Comparison of ENCODE assay signal across 9 cellular contexts in genomic region chr18:813405-814071, GRCh38. TPM values are rescaled to one million over a fixed set of nuclear protein-coding genes. Genes with fewer than 3 reads are reported as not detected.
DNase-seq lines count a peak whose midpoint lies in the region; ATAC-seq and TF ChIP-seq lines count a peak whose summit lies in the region.
"Had no signal": no experiment of that assay in that cellular context is flagged by ENCODE, and none has a peak within 500 bp of the region (broad histone marks: within the 10 kb centered on the region; RNA-seq: fewer than 3 reads in every experiment).

No MANE protein-coding gene starts in this region.

- no peaks in the 10 kb centered on the region for H3K9me3 Mint-ChIP-seq in GM23338

- ATAC-seq in GM23338 (no peak), gastrocnemius medialis (no peak), HG02884 (IDR thresholded peaks at IDR 0.05; ENCODE audit: unreplicated experiment) (no peak), HG03521 (IDR thresholded peaks at IDR 0.05; ENCODE audit: unreplicated experiment) (no peak)

- peak overlapping the region; percentile 99; the same call in 1 of the 2 replicates for H3K27ac ChIP-seq in GM23338 (ENCODE audit: low read depth)
- H3K27ac ChIP-seq in SK-N-MC: peak overlapping the region; percentile 92; the same call in 1 of the 2 replicates
- H3K27ac ChIP-seq in gastrocnemius medialis: peak overlapping the region; percentile 93 to 96 (median 94)
- H3K27ac ChIP-seq in caudate nucleus (ENCODE audit: low read depth, low read length): no peak overlapping the region

- peak overlapping the region; percentile 98 for H3K4me3 Mint-ChIP-seq in GM23338

- H4K20me1 ChIP-seq in GM23338 (replicated peaks; ENCODE audit: insufficient read depth): peaks cover 5% of the 10 kb centered on the region; the same call in 1 of the 2 replicates

- TF ChIP-seq CTCF in GM23338 (conservative IDR thresholded peaks at IDR 0.05; ENCODE audit: low read depth in 2 of 2) (no peak), epithelial cell of esophagus (IDR thresholded peaks at IDR 0.05; ENCODE audit: insufficient read depth, low read depth, low read length, missing control alignments) (no peak), gastrocnemius medialis (IDR thresholded peaks at IDR 0.05 in 4 of 5, conservative IDR thresholded peaks at IDR 0.05 in 1 of 5) (no peak)

- no peak for TF ChIP-seq POLR2A in gastrocnemius medialis (IDR thresholded peaks at IDR 0.05)

- peaks cover 32% of the 10 kb centered on the region for H3K4me1 Mint-ChIP-seq in GM23338

- H3K36me3 ChIP-seq in GM23338 (ENCODE audit: insufficient read depth) (no peaks in the 10 kb centered on the region), SK-N-MC (ENCODE audit: insufficient read depth, low read length) (no peaks in the 10 kb centered on the region), gastrocnemius medialis (no peaks in the 10 kb centered on the region)

- peaks cover 6% of the 10 kb centered on the region; the same call in 1 of the 2 replicates for H3F3A ChIP-seq in GM23338 (replicated peaks; ENCODE audit: low read depth)

- H3K4me1 ChIP-seq in GM23338 (ENCODE audit: insufficient read depth) (peaks cover 17% of the 10 kb centered on the region; the same call in 1 of the 2 replicates), gastrocnemius medialis (peaks cover 23 to 31% of the 10 kb centered on the region in 2 donors)

- H3K36me3 Mint-ChIP-seq in GM23338 (ENCODE audit: low read depth): no peaks in the 10 kb centered on the region; the same call in 2 of the 3 replicates

- peak overlapping the region; percentile 99 for H3K27ac Mint-ChIP-seq in GM23338

- H2AFZ ChIP-seq in GM23338: peak overlapping the region; percentile 75; the same call in 1 of the 2 replicates

- intact Hi-C loops in gastrocnemius medialis (cut with DNase I; ENCODE audit: low total_unique reads): loop anchor here (5.0 to 10.0 kb wide), 3 partner anchors 101 to 1841 kb away; partner anchors contain the start of genes ENOSF1, SMCHD1 and THOC1

- no peaks in the 10 kb centered on the region for H3K9me2 ChIP-seq in GM23338 (ENCODE audit: insufficient read depth)

- H3K9ac ChIP-seq in SK-N-MC (ENCODE audit: insufficient read length): peak overlapping the region; percentile 93

- H3K4me3 ChIP-seq in GM23338 (peak overlapping the region; percentile 90), SK-N-MC (peak overlapping the region; percentile 98), epithelial cell of esophagus (ENCODE audit: low read length) (peak overlapping the region; percentile 64), gastrocnemius medialis (peak overlapping the region in 3 of 4 donors; percentile 75 to 96 (median 91))

- DNase-seq in GM23338 (ENCODE audit: low spot score) (no peak), SK-N-MC (ENCODE audit: low read depth, low spot score) (no peak), epithelial cell of esophagus (ENCODE audit: low read depth) (no peak), gastrocnemius medialis (no peak), NK-92 (lab: John Stamatoyannopoulos, UW; ENCODE audit: unreplicated experiment) (no peak), caudate nucleus (lab: John Stamatoyannopoulos, UW) (no peak)
- DNase-seq: NCI-H1436 treated with DMSO at 0.1 percent for 48 hours had no signal

- in situ Hi-C loops in gastrocnemius medialis (cut with MboI; ENCODE audit: low sequenced_read_pairs in 4 of 4): no loop called here

- H3K9me3 ChIP-seq in SK-N-MC (ENCODE audit: low read depth, low read length) (no peaks in the 10 kb centered on the region), gastrocnemius medialis (no peaks in the 10 kb centered on the region)

- H3K27me3 ChIP-seq in GM23338 (ENCODE audit: insufficient read depth) (no peaks in the 10 kb centered on the region), gastrocnemius medialis (no peaks in the 10 kb centered on the region)

- peaks cover 28% of the 10 kb centered on the region for H3K79me2 ChIP-seq in GM23338 (replicated peaks; ENCODE audit: insufficient read depth)

- peak overlapping the region; percentile 87 for H3K4me2 ChIP-seq in GM23338

- peaks cover 11% of the 10 kb centered on the region for H3K27me3 Mint-ChIP-seq in GM23338 (ENCODE audit: insufficient read depth, low read depth, poor library complexity)

TF ChIP-seq in GM23338, 12 proteins besides CTCF, POLR2A, EP300 and RAD21 (continues in another document):
- TF ChIP-seq EZH2 (IDR thresholded peaks at IDR 0.05; ENCODE audit: low read depth, unreplicated experiment) (no peak), REST (IDR thresholded peaks at IDR 0.05; ENCODE audit: unreplicated experiment) (no peak), POLR2AphosphoS5 (IDR thresholded peaks at IDR 0.05; ENCODE audit: low read depth) (no peak)

RNA-seq across cellular contexts. Expression of gene YES1, which starts 1.5 kb away (rescaled TPM):
- total RNA-seq in GM23338 (2014; rRNA removed; shearing (Covaris generic)): 327 and 340 TPM in 2 replicates
- polyA plus RNA-seq in GM23338 (2016; fragmentation: Nextera tagmentation; extraction: Ambion mirVana): 25.4 and 27.3 TPM in 2 replicates
- 10 to 100 TPM; 19.2 to 39.5 (median 29.6) TPM for total RNA-seq in gastrocnemius medialis
